In genomic region chr2:26784570-26785234, GRCh38 we compare ENCODE assay signal across 8 cellular contexts. TPM values are rescaled to one million over a fixed set of nuclear protein-coding genes. Genes with fewer than 3 reads are reported as not detected.
A peak's percentile ranks its signal among the peaks of the same experiment; 100 is the strongest.
DNase-seq lines count a peak whose midpoint lies in the region; TF ChIP-seq lines count a peak whose summit lies in the region.

No MANE protein-coding gene starts in this region.

- H2AFZ ChIP-seq in PC-9, result no peak overlapping the region
- H2AFZ ChIP-seq in parathyroid adenoma, result peak overlapping the region; percentile 93

- H3K36me3 Mint-ChIP-seq in T-helper 1 cell treated with Interleukin-12 subunit alpha and Interleukin-12 subunit beta and Interleukin-4 antibody, amounts not matched to agents 30 μg/mL and 1 μg/mL, for 36 hours (ENCODE audit: low read depth), result peaks cover 24% of the 10 kb centered on the region
- peaks cover 30% of the 10 kb centered on the region for H3K36me3 Mint-ChIP-seq in endodermal cell (ENCODE audit: low read depth)

- intact Hi-C loops in PC-9 (cut with micrococcal nuclease; ENCODE audit: unreplicated experiment) (loop anchor here (1.0 to 2.0 kb wide), 2 partner anchors 26 to 62 kb away; no protein-coding TSS in a partner anchor), transverse colon (cut with DNase I; ENCODE audit: low total_unique reads) (no loop called here)

- H3K27ac ChIP-seq in PC-9 (no peak overlapping the region), endodermal cell (ENCODE audit: low read depth, low read length) (peak overlapping the region; percentile 95), parathyroid adenoma (no peak overlapping the region), transverse colon (peak overlapping the region in 2 of 4 donors; percentile 65 to 70)

- peak overlapping the region; percentile 82 for H3K27ac Mint-ChIP-seq in T-helper 1 cell treated with Interleukin-12 subunit alpha and Interleukin-12 subunit beta and Interleukin-4 antibody, amounts not matched to agents 30 μg/mL and 1 μg/mL, for 36 hours
- H3K27ac Mint-ChIP-seq in endodermal cell, result no peak overlapping the region

- in situ Hi-C loops in transverse colon (cut with MboI; ENCODE audit: low pct_ligation_motif_present in 1 of 4, low pct_unique_long_range_greater_than_20kb in 1 of 4, low sequenced_read_pairs in 3 of 4), result no loop called here

- H3K4me1 Mint-ChIP-seq in T-helper 1 cell treated with Interleukin-12 subunit alpha and Interleukin-12 subunit beta and Interleukin-4 antibody, amounts not matched to agents 30 μg/mL and 1 μg/mL, for 36 hours (ENCODE audit: low read depth), result peaks cover 28% of the 10 kb centered on the region
- peaks cover 6% of the 10 kb centered on the region for H3K4me1 Mint-ChIP-seq in endodermal cell

- H3K27me3 ChIP-seq in PC-9 (ENCODE audit: insufficient read depth, low read depth), result no peaks in the 10 kb centered on the region
- H3K27me3 ChIP-seq in endodermal cell (ENCODE audit: control insufficient read depth, insufficient read depth, low read length, poor library complexity, severe bottlenecking), result no peaks in the 10 kb centered on the region
- H3K27me3 ChIP-seq in parathyroid adenoma (ENCODE audit: control insufficient read depth, insufficient read depth, low read length), result no peaks in the 10 kb centered on the region
- H3K27me3 ChIP-seq in transverse colon, result peaks cover 4% of the 10 kb centered on the region

- H3K4me3 ChIP-seq in PC-9 (peak overlapping the region; percentile 53), endodermal cell (ENCODE audit: low read length) (peak overlapping the region; percentile 83), parathyroid adenoma (ENCODE audit: low read depth, low read length) (peak overlapping the region; percentile 64), transverse colon (no peak overlapping the region)

- H3K9me2 ChIP-seq in PC-9 (ENCODE audit: insufficient read depth), result no peaks in the 10 kb centered on the region

- no TSS peak for BruUV-seq in PC-9 (replicated peaks; lab: Mats Ljungman, UMichigan)

- no peaks in the 10 kb centered on the region; the same call in 1 of the 2 replicates for H4K20me1 ChIP-seq in PC-9 (ENCODE audit: insufficient read depth)

- H3K36me3 ChIP-seq in PC-9 (ENCODE audit: low read depth), result peaks cover 7% of the 10 kb centered on the region; the same call in 1 of the 2 replicates
- peaks cover 30% of the 10 kb centered on the region for H3K36me3 ChIP-seq in endodermal cell (ENCODE audit: control insufficient read depth, insufficient read depth, low read length)
- H3K36me3 ChIP-seq in parathyroid adenoma (ENCODE audit: control insufficient read depth, insufficient read depth, low read length), result no peaks in the 10 kb centered on the region
- H3K36me3 ChIP-seq in transverse colon, result peaks cover 0 to 15% (median 0%) of the 10 kb centered on the region in 4 donors

- H3K79me2 ChIP-seq in PC-9 (ENCODE audit: low read depth) (peaks cover 37% of the 10 kb centered on the region), parathyroid adenoma (no peaks in the 10 kb centered on the region)

- H3K9me3 Mint-ChIP-seq in T-helper 1 cell treated with Interleukin-12 subunit alpha and Interleukin-12 subunit beta and Interleukin-4 antibody, amounts not matched to agents 30 μg/mL and 1 μg/mL, for 36 hours, result no peaks in the 10 kb centered on the region
- H3K9me3 Mint-ChIP-seq in endodermal cell, result no peaks in the 10 kb centered on the region

- peaks cover 25% of the 10 kb centered on the region for H3K4me1 ChIP-seq in PC-9 (replicated peaks; ENCODE audit: insufficient read depth)
- no peaks in the 10 kb centered on the region for H3K4me1 ChIP-seq in endodermal cell (ENCODE audit: control insufficient read depth, insufficient read depth, low read length)
- peaks cover 5% of the 10 kb centered on the region for H3K4me1 ChIP-seq in parathyroid adenoma
- peaks cover 0 to 36% (median 17%) of the 10 kb centered on the region in 4 donors for H3K4me1 ChIP-seq in transverse colon

- H3F3A ChIP-seq in PC-9 (ENCODE audit: insufficient read depth, low read depth), result peaks cover 33% of the 10 kb centered on the region

- H3K9me3 ChIP-seq in PC-9 (ENCODE audit: insufficient read depth, low read depth), result no peaks in the 10 kb centered on the region
- H3K9me3 ChIP-seq in endodermal cell (ENCODE audit: control insufficient read depth, low read length), result peaks cover 1% of the 10 kb centered on the region
- no peaks in the 10 kb centered on the region for H3K9me3 ChIP-seq in parathyroid adenoma (ENCODE audit: control insufficient read depth, low read length)
- H3K9me3 ChIP-seq in transverse colon, result no peaks in the 10 kb centered on the region

- CTCF ChIA-PET in PC-9 (lab: Charles Lee), result interaction anchor here (0.6 kb wide), 2 partner anchors 12 to 22 kb away, joined by 3 to 4 read pairs; no protein-coding TSS in a partner anchor

- DNase-seq in T-helper 1 cell, result no peak
- DNase-seq in PC-9, result peak in 1 of 2 experiments; percentile 71
- DNase-seq in endodermal cell, result no peak
- DNase-seq in HuH-7 (ENCODE audit: low spot score), result no peak
- DNase-seq in transverse colon, result no peak
- DNase-seq in occipital lobe (lab: John Stamatoyannopoulos, UW), result no peak

- H3K4me2 ChIP-seq in PC-9 (peak overlapping the region; percentile 88), parathyroid adenoma (ENCODE audit: low read length) (peak overlapping the region; percentile 73)

- WGBS in endodermal cell (ENCODE audit: insufficient coverage in 1 of 2, insufficient read length in 1 of 2), 2 experiments, result 93% methylated on average over 17 to 19 of the region's 19 CpGs
- WGBS in transverse colon (ENCODE audit: low coverage in 1 of 2), 2 donors, result 96 to 97% methylated on average over 4 to 19 of the region's 19 CpGs

- POLR2A ChIA-PET in PC-9 (lab: Charles Lee; ENCODE audit: unreplicated experiment), result no interaction called here

- H3K4me3 Mint-ChIP-seq in T-helper 1 cell treated with Interleukin-12 subunit alpha and Interleukin-12 subunit beta and Interleukin-4 antibody, amounts not matched to agents 30 μg/mL and 1 μg/mL, for 36 hours, result peak overlapping the region; percentile 79
- peak overlapping the region; percentile 74 for H3K4me3 Mint-ChIP-seq in endodermal cell

- no peaks in the 10 kb centered on the region for H3K27me3 Mint-ChIP-seq in T-helper 1 cell treated with Interleukin-12 subunit alpha and Interleukin-12 subunit beta and Interleukin-4 antibody, amounts not matched to agents 30 μg/mL and 1 μg/mL, for 36 hours (ENCODE audit: low read depth)
- H3K27me3 Mint-ChIP-seq in endodermal cell (ENCODE audit: insufficient read depth), result no peaks in the 10 kb centered on the region

- no peak for TF ChIP-seq CTCF in PC-9 (conservative IDR thresholded peaks at IDR 0.05)
- TF ChIP-seq CTCF in endodermal cell (conservative IDR thresholded peaks at IDR 0.05), result no peak
- TF ChIP-seq CTCF in parathyroid adenoma (IDR thresholded peaks at IDR 0.05), result no peak
- TF ChIP-seq CTCF in transverse colon (IDR thresholded peaks at IDR 0.05), result no peak

- H3K9ac ChIP-seq in endodermal cell (ENCODE audit: extremely low read depth, low read length, poor library complexity, severe bottlenecking) (peak overlapping the region; percentile 52), parathyroid adenoma (no peak overlapping the region)

- TF ChIP-seq POLR2A in transverse colon (IDR thresholded peaks at IDR 0.05), result no peak

- no peak for TF ChIP-seq EP300 in transverse colon (IDR thresholded peaks at IDR 0.05; ENCODE audit: low read depth)

RNA-seq across cellular contexts. Expression of gene CENPA, which starts 1.2 kb away (rescaled TPM):
- total RNA-seq in PC-9 (2021) (43.6 and 48.8 TPM in 2 replicates), endodermal cell (10 to 100 TPM; 21.5 to 38.3 TPM), transverse colon (10 to 100 TPM in 1 of 4 donors, 1 to 10 TPM in 1, not detected in 2; 1.1 to 14.9 TPM), occipital lobe (1.9 TPM)
- 38.5 TPM for polyA plus RNA-seq in endodermal cell (2013, experiment 1 of 2)
- polyA plus RNA-seq in endodermal cell (2013, experiment 2 of 2), result 41.6 TPM

RNA-seq across cellular contexts. Expression of gene SLC35F6, which starts 20.6 kb away (rescaled TPM):
- total RNA-seq in PC-9 (2021) (28.0 and 39.1 TPM in 2 replicates), endodermal cell (10 to 100 TPM; 23.3 to 24.8 TPM), transverse colon (10 to 100 TPM; 23.3 to 36.3 (median 33.3) TPM), occipital lobe (17.3 TPM)
- 13.4 TPM for polyA plus RNA-seq in endodermal cell (2013, experiment 1 of 2)
- 12.8 TPM for polyA plus RNA-seq in endodermal cell (2013, experiment 2 of 2)

Comparison
In these comparisons a context has a peak if more than half of its experiments do, and no peak if none do; other contexts are left out.
1. H3K4me3 ChIP-seq: peak in PC-9 (single experiment), endodermal cell (single experiment) and parathyroid adenoma (single experiment); none in transverse colon (0 of 4).